In the genomic region with DNA sequence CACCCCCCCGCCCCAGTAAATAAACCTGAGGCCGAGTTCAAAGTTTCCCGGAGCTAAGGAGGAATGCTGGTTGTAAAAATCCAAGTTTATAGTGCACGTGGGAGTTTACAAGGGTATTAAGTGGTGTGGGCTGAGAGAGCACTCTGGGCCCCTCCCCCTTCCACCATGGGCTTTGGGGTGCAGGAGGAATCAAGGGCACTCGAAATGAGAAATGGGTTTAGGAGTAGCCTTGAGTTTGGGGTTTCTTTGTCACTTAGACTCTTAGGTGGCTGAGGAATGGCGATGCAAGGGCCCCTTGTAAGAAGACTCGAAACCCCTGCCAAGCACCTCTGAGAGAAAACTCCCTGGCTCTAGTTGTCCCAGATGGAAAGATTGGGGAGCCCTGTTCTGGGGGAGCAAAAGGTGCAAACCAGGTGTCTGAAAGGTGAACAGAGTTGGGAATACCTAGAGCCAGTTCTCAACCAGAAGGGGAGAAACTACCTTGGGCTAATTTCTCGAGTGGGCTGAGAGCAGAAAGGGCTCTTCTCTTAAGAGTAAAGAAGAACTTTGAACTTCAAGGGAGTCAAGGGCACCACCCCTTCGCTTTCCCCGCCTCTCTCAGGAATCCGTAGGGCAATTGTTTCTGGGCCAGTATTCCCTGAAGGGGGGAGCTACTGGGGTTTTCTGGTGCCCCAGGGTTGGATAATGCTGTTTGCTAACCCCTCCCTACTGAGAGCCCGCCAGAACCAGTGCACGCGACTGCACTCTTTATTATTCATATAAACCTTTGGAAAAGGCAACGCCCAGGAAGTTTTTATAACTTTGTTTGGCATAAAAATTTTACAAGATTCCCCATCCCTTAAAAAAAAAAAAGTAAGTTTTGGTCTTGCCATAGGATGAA, we compare ENCODE assay signal across 22 cellular contexts. TPM values are rescaled to one million over a fixed set of nuclear protein-coding genes. Genes with fewer than 3 reads are reported as not detected.
DNase-seq lines count a peak whose midpoint lies in the region; ATAC-seq, FAIRE-seq and TF ChIP-seq lines count a peak whose summit lies in the region.
"Had no signal": no experiment of that assay in that cellular context is flagged by ENCODE, and none has a peak within 500 bp of the region (broad histone marks: within the 10 kb centered on the region; RNA-seq: fewer than 3 reads in every experiment).

No MANE protein-coding gene starts in this region.

- POLR2A ChIA-PET in HepG2 (lab: Yijun Ruan, JAX) = interaction anchor here (1.2 to 1.5 kb wide), 2 partner anchors 10 to 180 kb away, joined by 3 to 5 read pairs; no protein-coding TSS in a partner anchor

- no peak for TF ChIP-seq EP300 in HepG2 (IDR thresholded peaks at IDR 0.05; ENCODE audit: low read depth in 2 of 2, low read length in 2 of 2)
- TF ChIP-seq EP300 in HepG2 (CRISPR knock-in tag; IDR thresholded peaks at IDR 0.05; ENCODE audit: borderline replicate concordance) = no peak

- 16% methylated on average over 12 of the region's 15 CpGs for WGBS in HepG2 (ENCODE audit: low lambda C conversion rate)
- 7% methylated on average over 15 of the region's 15 CpGs for WGBS in right lobe of liver (ENCODE audit: insufficient coverage, low coverage, low lambda C conversion rate, missing lambda C conversion rate)

- TF ChIP-seq RAD21 in HepG2 (CRISPR knock-in tag; IDR thresholded peaks at IDR 0.05) = no peak

- H4K20me1 ChIP-seq in HepG2 (ENCODE audit: insufficient read depth, low read length) (no peaks in the 10 kb centered on the region), keratinocyte (ENCODE audit: control insufficient read depth, extremely low read depth, insufficient read depth, low read length) (no peaks in the 10 kb centered on the region)

- H3K36me3 ChIP-seq in HepG2 (replicated peaks in 1 of 2; ENCODE audit: control insufficient read depth in 1 of 2, insufficient read depth in 2 of 2, low read length in 2 of 2) (no peaks in the 10 kb centered on the region), right lobe of liver (no peaks in the 10 kb centered on the region), Peyer's patch (no peaks in the 10 kb centered on the region), keratinocyte (ENCODE audit: control insufficient read depth in 2 of 2, extremely low read depth in 1 of 2, insufficient read depth in 2 of 2, low read length in 2 of 2) (no peaks in the 10 kb centered on the region)

- H3K27me3 ChIP-seq in HepG2 (ENCODE audit: control insufficient read depth in 1 of 2, insufficient read depth in 2 of 2, low read length in 2 of 2) = peaks cover 5 to 88% of the 10 kb centered on the region in 2 experiments
- H3K27me3 ChIP-seq in right lobe of liver = peaks cover 12 to 55% of the 10 kb centered on the region in 2 donors
- peaks cover 0 to 51% of the 10 kb centered on the region in 2 donors for H3K27me3 ChIP-seq in Peyer's patch
- H3K27me3 ChIP-seq in keratinocyte (ENCODE audit: control insufficient read depth, extremely low read depth, insufficient read depth, low read length) = no peaks in the 10 kb centered on the region

- H3K79me2 ChIP-seq in HepG2 (ENCODE audit: insufficient read depth, low read length) (no peaks in the 10 kb centered on the region), keratinocyte (ENCODE audit: control insufficient read depth, insufficient read depth, low read length) (peaks cover 23% of the 10 kb centered on the region)

- H3K4me2 ChIP-seq in HepG2 (ENCODE audit: low read depth, low read length) (peak overlapping the region; percentile 92), keratinocyte (ENCODE audit: control insufficient read depth, extremely low read depth, insufficient read depth, low read depth, low read length) (peak overlapping the region; percentile 54)

- no TSS peak for BruUV-seq in HepG2 (replicated peaks; lab: Mats Ljungman, UMichigan)

- no peak for ATAC-seq in HepG2
- no peak for ATAC-seq in right lobe of liver
- ATAC-seq: stimulated activated memory B cell treated with anti-CD40 and anti-IgM and Interleukin-4, amounts not matched to agents 10 μg/mL and 1 μg/mL and 100 μg/mL, for 72 hours had no signal

- intact Hi-C loops in HepG2 (cut with micrococcal nuclease; ENCODE audit: unreplicated experiment) = no loop called here
- intact Hi-C loops in right lobe of liver (cut with DNase I) = no loop called here

- dilution Hi-C loops in keratinocyte (cut with MboI; ENCODE audit: extremely low pct_ligation_motif_present, low sequenced_read_pairs) = no loop called here

- no peak overlapping the region for H2AFZ ChIP-seq in HepG2 (ENCODE audit: low read length)
- H2AFZ ChIP-seq in keratinocyte (ENCODE audit: control insufficient read depth, low read length) = no peak overlapping the region

- H3K27ac ChIP-seq in HepG2 (ENCODE audit: extremely low read length, insufficient read depth, low read length) (no peak overlapping the region), right lobe of liver (no peak overlapping the region), Peyer's patch (peak overlapping the region in 2 of 4 donors; percentile 70), keratinocyte (ENCODE audit: control insufficient read depth, insufficient read depth, low read length) (no peak overlapping the region)

- TF ChIP-seq POLR2A in HepG2 (IDR thresholded peaks at IDR 0.05; ENCODE audit: insufficient read depth in 1 of 2, low read depth in 2 of 2, low read length in 2 of 2) = no peak
- no peak for TF ChIP-seq POLR2A in right lobe of liver (IDR thresholded peaks at IDR 0.05)
- TF ChIP-seq POLR2A in Peyer's patch (IDR thresholded peaks at IDR 0.05) = peak in 1 of 2 donors; percentile 20

- H3K9ac ChIP-seq in HepG2 (ENCODE audit: insufficient read depth, low read depth, low read length) = no peak overlapping the region
- H3K9ac ChIP-seq in keratinocyte (ENCODE audit: control insufficient read depth, extremely low read depth, insufficient read depth, low read length) = no peak overlapping the region

- CTCF ChIA-PET in HepG2 (lab: Yijun Ruan, JAX; ENCODE audit: low intra/inter-chr PET ratio, low total read pairs) = no interaction called here

- FAIRE-seq in HepG2 (lab: Jason Lieb, UNC) = no peak
- no peak for FAIRE-seq in keratinocyte (lab: Jason Lieb, UNC)
- FAIRE-seq: GM19239 had no signal

- TF ChIP-seq CTCF in HepG2 (CRISPR knock-in tag; IDR thresholded peaks at IDR 0.05) = no peak
- no peak for TF ChIP-seq CTCF in right lobe of liver (IDR thresholded peaks at IDR 0.05)
- no peak for TF ChIP-seq CTCF in Peyer's patch (IDR thresholded peaks at IDR 0.05)
- no peak for TF ChIP-seq CTCF in keratinocyte (optimal IDR thresholded peaks at IDR 0.05 in 1 of 3, IDR thresholded peaks at IDR 0.05 in 1 of 3, conservative IDR thresholded peaks at IDR 0.05 in 1 of 3; ENCODE audit: extremely low read depth in 1 of 3, insufficient read depth in 2 of 3, low read length in 3 of 3)

- H3K4me1 ChIP-seq in HepG2 (ENCODE audit: insufficient read depth, low read length) = peaks cover 42% of the 10 kb centered on the region
- peaks cover 0 to 5% (median 0%) of the 10 kb centered on the region in 4 donors for H3K4me1 ChIP-seq in right lobe of liver
- peaks cover 0 to 32% (median 13%) of the 10 kb centered on the region in 4 donors for H3K4me1 ChIP-seq in Peyer's patch
- peaks cover 28% of the 10 kb centered on the region for H3K4me1 ChIP-seq in keratinocyte (ENCODE audit: control insufficient read depth, extremely low read depth, insufficient read depth, low read length)

- peak; percentile 14 for DNase-seq in HepG2 (ENCODE audit: low spot score)
- no peak for DNase-seq in right lobe of liver
- DNase-seq in Peyer's patch = peak in 2 of 3 donors; percentile 71 to 81
- no peak for DNase-seq in keratinocyte (ENCODE audit: low read depth, low spot score)
- no peak for DNase-seq in SKM-1 treated with dmso at 0.1 percent for 144 hours (lab: John Stamatoyannopoulos, UW; ENCODE audit: unreplicated experiment)
- DNase-seq in NCI-H187 treated with DMSO at 0.1 percent for 48 hours (lab: John Stamatoyannopoulos, UW) = no peak
- DNase-seq in activated CD8-positive, alpha-beta memory T cell treated with anti-CD3 and anti-CD28 coated beads for 24 hours = no peak
- DNase-seq in stimulated activated CD4-positive, alpha-beta T cell treated with anti-CD3 and anti-CD28 coated beads, Interleukin-2, amount 100 ng/mL, for 24 hours = no peak
- DNase-seq: ACHN; activated CD4-positive, alpha-beta T cell treated with anti-CD3 and anti-CD28 coated beads, Interleukin-2, amount 50 U/mL, for 1 hour; amniotic stem cell; CD4-positive, alpha-beta T cell; DMS79; effector memory CD4-positive, alpha-beta T cell; islet precursor cell; mesenchymal stem cell; stimulated activated CD4-positive, alpha-beta T cell treated with anti-CD3 and anti-CD28 coated beads, Interleukin-12 subunit alpha, Interleukin-12 subunit beta, amount 100 ng/mL, for 4 hours had no signal

- in situ Hi-C loops in HepG2 (cut with HindIII; ENCODE audit: extremely low pct_ligation_motif_present, low pct_unique_long_range_greater_than_20kb) = no loop called here

- no peaks in the 10 kb centered on the region for H3K9me3 ChIP-seq in HepG2 (ENCODE audit: low read length)
- H3K9me3 ChIP-seq in right lobe of liver = no peaks in the 10 kb centered on the region
- peaks cover 0 to under 1% (median 0%) of the 10 kb centered on the region in 4 donors for H3K9me3 ChIP-seq in Peyer's patch
- no peaks in the 10 kb centered on the region for H3K9me3 ChIP-seq in keratinocyte (ENCODE audit: control insufficient read depth, low read depth, low read length)

- peak overlapping the region in 2 of 3 experiments; percentile 47 to 68; a peak in 2 of 6 replicates for H3K4me3 ChIP-seq in HepG2 (replicated peaks in 1 of 3; ENCODE audit: insufficient read depth in 1 of 3, low read depth in 2 of 3, low read length in 3 of 3)
- H3K4me3 ChIP-seq in right lobe of liver = no peak overlapping the region
- peak overlapping the region in 2 of 4 donors; percentile 24 to 29 for H3K4me3 ChIP-seq in Peyer's patch
- no peak overlapping the region for H3K4me3 ChIP-seq in keratinocyte (ENCODE audit: control insufficient read depth in 2 of 3, extremely low read depth in 1 of 3, insufficient read depth in 2 of 3, low read depth in 1 of 3, low read length in 3 of 3)

- H3K9me1 ChIP-seq in keratinocyte (ENCODE audit: control insufficient read depth, extremely low read depth, insufficient read depth, low read length) = no peaks in the 10 kb centered on the region

RNA-seq across cellular contexts. Expression of a gene that starts 4.0 kb away (rescaled TPM):
- total RNA-seq in HepG2 (2016; rRNA removed; fragmentation: Illumina TruSeq; extraction: Trizol) = not detected in 2 replicates
- total RNA-seq in HepG2 (2016; cell fraction: cytosol; rRNA removed; fragmentation: Illumina TruSeq; extraction: Trizol; ENCODE audit: low read depth) = not detected in 2 replicates
- total RNA-seq in HepG2 (2016; cell fraction: insoluble cytoplasmic fraction; rRNA removed; fragmentation: Illumina TruSeq; extraction: Trizol) = not detected in 2 replicates
- total RNA-seq in HepG2 (2016; cell fraction: membrane; rRNA removed; fragmentation: Illumina TruSeq; extraction: Trizol) = not detected in 2 replicates
- not detected in 2 replicates for total RNA-seq in HepG2 (2016; cell fraction: nucleus; rRNA removed; fragmentation: Illumina TruSeq; extraction: Trizol)
- not detected in 2 replicates for polyA plus RNA-seq in HepG2 (2011; rRNA removed)
- not detected in 2 replicates for polyA plus RNA-seq in HepG2 (2011; cell fraction: cytosol; rRNA removed)
- polyA plus RNA-seq in HepG2 (2011; cell fraction: nucleus; rRNA removed) = not detected in 2 replicates
- polyA plus RNA-seq in HepG2 (2012) = not detected in 2 replicates
- not detected in 2 replicates for polyA plus RNA-seq in HepG2 (2016; cell fraction: cytosol; fragmentation: Illumina TruSeq; extraction: Trizol; ENCODE audit: low read depth)
- not detected in 2 replicates for polyA plus RNA-seq in HepG2 (2016; cell fraction: insoluble cytoplasmic fraction; fragmentation: Illumina TruSeq; extraction: Trizol; ENCODE audit: low read depth)
- polyA plus RNA-seq in HepG2 (2016; cell fraction: membrane; fragmentation: Illumina TruSeq; extraction: Trizol; ENCODE audit: low read depth) = not detected in 2 replicates
- polyA plus RNA-seq in HepG2 (2016; cell fraction: nucleus; fragmentation: Illumina TruSeq; extraction: Trizol; ENCODE audit: insufficient read depth, low read depth) = not detected in 2 replicates
- 0.84 TPM in 1 of 2 replicates, not detected in the other for polyA minus RNA-seq in HepG2 (2011; rRNA and poly(A)+ RNA removed; ENCODE audit: low replicate concordance)
- not detected in 2 replicates for polyA minus RNA-seq in HepG2 (2011; cell fraction: cytosol; rRNA and poly(A)+ RNA removed)
- polyA minus RNA-seq in HepG2 (2011; cell fraction: nucleus; rRNA and poly(A)+ RNA removed) = not detected in 2 replicates
- total RNA-seq in right lobe of liver = not detected
- 1 to 10 TPM in 1 of 4 donors, not detected in 3; 1.4 TPM for total RNA-seq in Peyer's patch
- polyA plus RNA-seq in keratinocyte = 2.5 to 4.0 TPM (median 2.9 TPM) in 3 replicates
- 3.5 TPM for polyA plus RNA-seq in keratinocyte (2011; ENCODE audit: low read depth)
- 2.4 and 2.8 TPM in 2 replicates for polyA plus RNA-seq in keratinocyte (2011; cell fraction: cytosol; rRNA removed)
- 7.6 and 8.3 TPM in 2 replicates for polyA plus RNA-seq in keratinocyte (2011; cell fraction: nucleus; rRNA removed)
- polyA plus RNA-seq in keratinocyte (2012; ENCODE audit: low replicate concordance) = 1.2 and 3.3 TPM in 2 replicates
- 0.22 to 0.92 TPM (median 0.56 TPM) in 3 replicates for polyA minus RNA-seq in keratinocyte
- polyA minus RNA-seq in keratinocyte (2011; cell fraction: cytosol; rRNA and poly(A)+ RNA removed) = 0.96 TPM
- 0.53 and 0.85 TPM in 2 replicates for polyA minus RNA-seq in keratinocyte (2011; cell fraction: nucleus; rRNA and poly(A)+ RNA removed)
- total RNA-seq: cardiac septum; CD4-positive, alpha-beta T cell; progenitor cell of endocrine pancreas had no signal
- polyA plus RNA-seq: neural cell had no signal

RNA-seq across cellular contexts. Expression of a gene that starts 5.8 kb away (rescaled TPM):
- total RNA-seq in HepG2 (2016; rRNA removed; fragmentation: Illumina TruSeq; extraction: Trizol) (not detected in 2 replicates), right lobe of liver (not detected), Peyer's patch (under 1 TPM in 3 of 4 donors, not detected in 1; 0.40 to 0.76 (median 0.70) TPM)
- total RNA-seq in HepG2 (2016; cell fraction: cytosol; rRNA removed; fragmentation: Illumina TruSeq; extraction: Trizol; ENCODE audit: low read depth) = not detected in 2 replicates
- not detected in 2 replicates for total RNA-seq in HepG2 (2016; cell fraction: insoluble cytoplasmic fraction; rRNA removed; fragmentation: Illumina TruSeq; extraction: Trizol)
- total RNA-seq in HepG2 (2016; cell fraction: membrane; rRNA removed; fragmentation: Illumina TruSeq; extraction: Trizol) = not detected in 2 replicates
- total RNA-seq in HepG2 (2016; cell fraction: nucleus; rRNA removed; fragmentation: Illumina TruSeq; extraction: Trizol) = not detected in 2 replicates
- polyA plus RNA-seq in HepG2 (2011; rRNA removed) (not detected in 2 replicates), keratinocyte (1.2 to 2.4 TPM (median 1.6 TPM) in 3 replicates)
- not detected in 2 replicates for polyA plus RNA-seq in HepG2 (2011; cell fraction: cytosol; rRNA removed)
- polyA plus RNA-seq in HepG2 (2011; cell fraction: nucleus; rRNA removed) = not detected in 2 replicates
- polyA plus RNA-seq in HepG2 (2012) = not detected in 2 replicates
- not detected in 2 replicates for polyA plus RNA-seq in HepG2 (2016; cell fraction: cytosol; fragmentation: Illumina TruSeq; extraction: Trizol; ENCODE audit: low read depth)
- polyA plus RNA-seq in HepG2 (2016; cell fraction: insoluble cytoplasmic fraction; fragmentation: Illumina TruSeq; extraction: Trizol; ENCODE audit: low read depth) = not detected in 2 replicates
- polyA plus RNA-seq in HepG2 (2016; cell fraction: membrane; fragmentation: Illumina TruSeq; extraction: Trizol; ENCODE audit: low read depth) = not detected in 2 replicates
- polyA plus RNA-seq in HepG2 (2016; cell fraction: nucleus; fragmentation: Illumina TruSeq; extraction: Trizol; ENCODE audit: insufficient read depth, low read depth) = not detected in 2 replicates
- polyA minus RNA-seq in HepG2 (2011; rRNA and poly(A)+ RNA removed; ENCODE audit: low replicate concordance) = 8.8 TPM in 1 of 2 replicates, not detected in the other
- polyA minus RNA-seq in HepG2 (2011; cell fraction: cytosol; rRNA and poly(A)+ RNA removed) = 0.30 TPM in 1 of 2 replicates, not detected in the other
- 0.13 TPM in 1 of 2 replicates, not detected in the other for polyA minus RNA-seq in HepG2 (2011; cell fraction: nucleus; rRNA and poly(A)+ RNA removed)
- 1.1 TPM for polyA plus RNA-seq in keratinocyte (2011; ENCODE audit: low read depth)
- polyA plus RNA-seq in keratinocyte (2011; cell fraction: cytosol; rRNA removed) = 0.92 and 1.9 TPM in 2 replicates
- polyA plus RNA-seq in keratinocyte (2011; cell fraction: nucleus; rRNA removed) = 3.5 and 5.5 TPM in 2 replicates
- 5.1 and 6.3 TPM in 2 replicates for polyA plus RNA-seq in keratinocyte (2012; ENCODE audit: low replicate concordance)
- 1.2 to 2.3 TPM (median 1.3 TPM) in 3 replicates for polyA minus RNA-seq in keratinocyte
- polyA minus RNA-seq in keratinocyte (2011; cell fraction: cytosol; rRNA and poly(A)+ RNA removed) = 2.3 TPM
- 1.6 and 2.2 TPM in 2 replicates for polyA minus RNA-seq in keratinocyte (2011; cell fraction: nucleus; rRNA and poly(A)+ RNA removed)
- total RNA-seq: cardiac septum; CD4-positive, alpha-beta T cell; progenitor cell of endocrine pancreas had no signal
- polyA plus RNA-seq: neural cell had no signal

RNA-seq across cellular contexts. Expression of a gene that starts 6.2 kb away (rescaled TPM):
- total RNA-seq in HepG2 (2016; rRNA removed; fragmentation: Illumina TruSeq; extraction: Trizol) (not detected in 2 replicates), right lobe of liver (not detected), Peyer's patch (1 to 10 TPM in 1 of 4 donors, not detected in 3; 1.0 TPM)
- not detected in 2 replicates for total RNA-seq in HepG2 (2016; cell fraction: cytosol; rRNA removed; fragmentation: Illumina TruSeq; extraction: Trizol; ENCODE audit: low read depth)
- not detected in 2 replicates for total RNA-seq in HepG2 (2016; cell fraction: insoluble cytoplasmic fraction; rRNA removed; fragmentation: Illumina TruSeq; extraction: Trizol)
- total RNA-seq in HepG2 (2016; cell fraction: membrane; rRNA removed; fragmentation: Illumina TruSeq; extraction: Trizol) = not detected in 2 replicates
- total RNA-seq in HepG2 (2016; cell fraction: nucleus; rRNA removed; fragmentation: Illumina TruSeq; extraction: Trizol) = not detected in 2 replicates
- polyA plus RNA-seq in HepG2 (2011; rRNA removed) (not detected in 2 replicates), keratinocyte (7.3 to 33.1 TPM (median 14.1 TPM) in 3 replicates)
- polyA plus RNA-seq in HepG2 (2011; cell fraction: cytosol; rRNA removed) = 0.17 TPM in 1 of 2 replicates, not detected in the other
- not detected in 2 replicates for polyA plus RNA-seq in HepG2 (2011; cell fraction: nucleus; rRNA removed)
- 0.35 TPM in 1 of 2 replicates, not detected in the other for polyA plus RNA-seq in HepG2 (2012)
- not detected in 2 replicates for polyA plus RNA-seq in HepG2 (2016; cell fraction: cytosol; fragmentation: Illumina TruSeq; extraction: Trizol; ENCODE audit: low read depth)
- polyA plus RNA-seq in HepG2 (2016; cell fraction: insoluble cytoplasmic fraction; fragmentation: Illumina TruSeq; extraction: Trizol; ENCODE audit: low read depth) = 0.19 TPM in 1 of 2 replicates, not detected in the other
- not detected in 2 replicates for polyA plus RNA-seq in HepG2 (2016; cell fraction: membrane; fragmentation: Illumina TruSeq; extraction: Trizol; ENCODE audit: low read depth)
- polyA plus RNA-seq in HepG2 (2016; cell fraction: nucleus; fragmentation: Illumina TruSeq; extraction: Trizol; ENCODE audit: insufficient read depth, low read depth) = not detected in 2 replicates
- polyA minus RNA-seq in HepG2 (2011; rRNA and poly(A)+ RNA removed; ENCODE audit: low replicate concordance) = 19.2 TPM in 1 of 2 replicates, not detected in the other
- not detected in 2 replicates for polyA minus RNA-seq in HepG2 (2011; cell fraction: cytosol; rRNA and poly(A)+ RNA removed)
- polyA minus RNA-seq in HepG2 (2011; cell fraction: nucleus; rRNA and poly(A)+ RNA removed) = 0.26 TPM in 1 of 2 replicates, not detected in the other
- polyA plus RNA-seq in keratinocyte (2011; ENCODE audit: low read depth) = 19.6 TPM
- 24.3 and 25.3 TPM in 2 replicates for polyA plus RNA-seq in keratinocyte (2011; cell fraction: cytosol; rRNA removed)
- 11.5 and 14.8 TPM in 2 replicates for polyA plus RNA-seq in keratinocyte (2011; cell fraction: nucleus; rRNA removed)
- polyA plus RNA-seq in keratinocyte (2012; ENCODE audit: low replicate concordance) = 26.1 and 26.3 TPM in 2 replicates
- 5.1 to 26.1 TPM (median 7.3 TPM) in 3 replicates for polyA minus RNA-seq in keratinocyte
- 21.1 TPM for polyA minus RNA-seq in keratinocyte (2011; cell fraction: cytosol; rRNA and poly(A)+ RNA removed)
- polyA minus RNA-seq in keratinocyte (2011; cell fraction: nucleus; rRNA and poly(A)+ RNA removed) = 4.0 and 6.6 TPM in 2 replicates
- total RNA-seq: cardiac septum; CD4-positive, alpha-beta T cell; progenitor cell of endocrine pancreas had no signal
- polyA plus RNA-seq: neural cell had no signal

RNA-seq across cellular contexts. Expression of a gene that starts 21.2 kb away (rescaled TPM):
- total RNA-seq in HepG2 (2016; rRNA removed; fragmentation: Illumina TruSeq; extraction: Trizol) = 0.94 and 1.1 TPM in 2 replicates
- total RNA-seq in HepG2 (2016; cell fraction: cytosol; rRNA removed; fragmentation: Illumina TruSeq; extraction: Trizol; ENCODE audit: low read depth) = 0.35 and 0.61 TPM in 2 replicates
- total RNA-seq in HepG2 (2016; cell fraction: insoluble cytoplasmic fraction; rRNA removed; fragmentation: Illumina TruSeq; extraction: Trizol) = 1.1 and 1.2 TPM in 2 replicates
- total RNA-seq in HepG2 (2016; cell fraction: membrane; rRNA removed; fragmentation: Illumina TruSeq; extraction: Trizol) = 0.90 and 0.99 TPM in 2 replicates
- total RNA-seq in HepG2 (2016; cell fraction: nucleus; rRNA removed; fragmentation: Illumina TruSeq; extraction: Trizol) = 0.41 and 0.50 TPM in 2 replicates
- polyA plus RNA-seq in HepG2 (2011; rRNA removed) = 0.10 and 0.11 TPM in 2 replicates
- polyA plus RNA-seq in HepG2 (2011; cell fraction: cytosol; rRNA removed) = 0.23 and 0.27 TPM in 2 replicates
- polyA plus RNA-seq in HepG2 (2011; cell fraction: nucleus; rRNA removed) = 0.10 and 0.14 TPM in 2 replicates
- 0.47 and 1.0 TPM in 2 replicates for polyA plus RNA-seq in HepG2 (2012)
- 1.6 and 2.0 TPM in 2 replicates for polyA plus RNA-seq in HepG2 (2016; cell fraction: cytosol; fragmentation: Illumina TruSeq; extraction: Trizol; ENCODE audit: low read depth)
- polyA plus RNA-seq in HepG2 (2016; cell fraction: insoluble cytoplasmic fraction; fragmentation: Illumina TruSeq; extraction: Trizol; ENCODE audit: low read depth) = 1.8 and 2.6 TPM in 2 replicates
- 1.4 and 2.4 TPM in 2 replicates for polyA plus RNA-seq in HepG2 (2016; cell fraction: membrane; fragmentation: Illumina TruSeq; extraction: Trizol; ENCODE audit: low read depth)
- 1.3 and 2.0 TPM in 2 replicates for polyA plus RNA-seq in HepG2 (2016; cell fraction: nucleus; fragmentation: Illumina TruSeq; extraction: Trizol; ENCODE audit: insufficient read depth, low read depth)
- polyA minus RNA-seq in HepG2 (2011; rRNA and poly(A)+ RNA removed; ENCODE audit: low replicate concordance) = 1.2 TPM in 1 of 2 replicates, not detected in the other
- polyA minus RNA-seq in HepG2 (2011; cell fraction: cytosol; rRNA and poly(A)+ RNA removed) = not detected in 2 replicates
- polyA minus RNA-seq in HepG2 (2011; cell fraction: nucleus; rRNA and poly(A)+ RNA removed) = not detected in 2 replicates
- total RNA-seq in right lobe of liver = not detected
- 10 to 100 TPM in 1 of 4 donors, 1 to 10 TPM in 2, not detected in 1; 1.7 to 13.2 (median 1.9) TPM for total RNA-seq in Peyer's patch
- 1.1 to 3.3 TPM (median 1.8 TPM) in 3 replicates for polyA plus RNA-seq in keratinocyte
- polyA plus RNA-seq in keratinocyte (2011; ENCODE audit: low read depth) = 2.9 TPM
- 2.4 and 2.9 TPM in 2 replicates for polyA plus RNA-seq in keratinocyte (2011; cell fraction: cytosol; rRNA removed)
- 3.1 and 3.7 TPM in 2 replicates for polyA plus RNA-seq in keratinocyte (2011; cell fraction: nucleus; rRNA removed)
- 3.5 and 4.4 TPM in 2 replicates for polyA plus RNA-seq in keratinocyte (2012; ENCODE audit: low replicate concordance)
- polyA minus RNA-seq in keratinocyte = 0.23 to 1.4 TPM (median 0.90 TPM) in 3 replicates
- polyA minus RNA-seq in keratinocyte (2011; cell fraction: cytosol; rRNA and poly(A)+ RNA removed) = 2.1 TPM
- polyA minus RNA-seq in keratinocyte (2011; cell fraction: nucleus; rRNA and poly(A)+ RNA removed) = 1.2 and 1.4 TPM in 2 replicates
- total RNA-seq: cardiac septum; CD4-positive, alpha-beta T cell; progenitor cell of endocrine pancreas had no signal
- polyA plus RNA-seq: neural cell had no signal

RNA-seq across cellular contexts. Expression of a gene that starts 24.0 kb away (rescaled TPM):
- total RNA-seq in HepG2 (2016; rRNA removed; fragmentation: Illumina TruSeq; extraction: Trizol) (not detected in 2 replicates), right lobe of liver (not detected), Peyer's patch (not detected)
- not detected in 2 replicates for total RNA-seq in HepG2 (2016; cell fraction: cytosol; rRNA removed; fragmentation: Illumina TruSeq; extraction: Trizol; ENCODE audit: low read depth)
- total RNA-seq in HepG2 (2016; cell fraction: insoluble cytoplasmic fraction; rRNA removed; fragmentation: Illumina TruSeq; extraction: Trizol) = not detected in 2 replicates
- not detected in 2 replicates for total RNA-seq in HepG2 (2016; cell fraction: membrane; rRNA removed; fragmentation: Illumina TruSeq; extraction: Trizol)
- not detected in 2 replicates for total RNA-seq in HepG2 (2016; cell fraction: nucleus; rRNA removed; fragmentation: Illumina TruSeq; extraction: Trizol)
- polyA plus RNA-seq in HepG2 (2011; rRNA removed) (not detected in 2 replicates), keratinocyte (0.35 to 1.2 TPM (median 0.47 TPM) in 3 replicates)
- not detected in 2 replicates for polyA plus RNA-seq in HepG2 (2011; cell fraction: cytosol; rRNA removed)
- polyA plus RNA-seq in HepG2 (2011; cell fraction: nucleus; rRNA removed) = not detected in 2 replicates
- polyA plus RNA-seq in HepG2 (2012) = not detected in 2 replicates
- polyA plus RNA-seq in HepG2 (2016; cell fraction: cytosol; fragmentation: Illumina TruSeq; extraction: Trizol; ENCODE audit: low read depth) = not detected in 2 replicates
- not detected in 2 replicates for polyA plus RNA-seq in HepG2 (2016; cell fraction: insoluble cytoplasmic fraction; fragmentation: Illumina TruSeq; extraction: Trizol; ENCODE audit: low read depth)
- not detected in 2 replicates for polyA plus RNA-seq in HepG2 (2016; cell fraction: membrane; fragmentation: Illumina TruSeq; extraction: Trizol; ENCODE audit: low read depth)
- not detected in 2 replicates for polyA plus RNA-seq in HepG2 (2016; cell fraction: nucleus; fragmentation: Illumina TruSeq; extraction: Trizol; ENCODE audit: insufficient read depth, low read depth)
- not detected in 2 replicates for polyA minus RNA-seq in HepG2 (2011; rRNA and poly(A)+ RNA removed; ENCODE audit: low replicate concordance)
- polyA minus RNA-seq in HepG2 (2011; cell fraction: cytosol; rRNA and poly(A)+ RNA removed) = not detected in 2 replicates
- not detected in 2 replicates for polyA minus RNA-seq in HepG2 (2011; cell fraction: nucleus; rRNA and poly(A)+ RNA removed)
- 0.34 TPM for polyA plus RNA-seq in keratinocyte (2011; ENCODE audit: low read depth)
- polyA plus RNA-seq in keratinocyte (2011; cell fraction: cytosol; rRNA removed) = 0.43 and 0.44 TPM in 2 replicates
- 0.42 and 0.69 TPM in 2 replicates for polyA plus RNA-seq in keratinocyte (2011; cell fraction: nucleus; rRNA removed)
- polyA plus RNA-seq in keratinocyte (2012; ENCODE audit: low replicate concordance) = 1.0 and 1.2 TPM in 2 replicates
- 0.53 to 1.1 TPM (median 0.61 TPM) in 3 replicates for polyA minus RNA-seq in keratinocyte
- 0.58 TPM for polyA minus RNA-seq in keratinocyte (2011; cell fraction: cytosol; rRNA and poly(A)+ RNA removed)
- 0.21 and 0.78 TPM in 2 replicates for polyA minus RNA-seq in keratinocyte (2011; cell fraction: nucleus; rRNA and poly(A)+ RNA removed)
- total RNA-seq: cardiac septum; CD4-positive, alpha-beta T cell; progenitor cell of endocrine pancreas had no signal
- polyA plus RNA-seq: neural cell had no signal

Comparison
In these comparisons a context has a peak if more than half of its experiments do, and no peak if none do; other contexts are left out.
1. DNase-seq: peak in HepG2 (single experiment) and Peyer's patch (2 of 3); none in right lobe of liver (0 of 3), keratinocyte (single experiment), SKM-1 treated with dmso at 0.1 percent for 144 hours (single experiment), NCI-H187 treated with DMSO at 0.1 percent for 48 hours (single experiment), activated CD8-positive, alpha-beta memory T cell treated with anti-CD3 and anti-CD28 coated beads for 24 hours (single experiment) and stimulated activated CD4-positive, alpha-beta T cell treated with anti-CD3 and anti-CD28 coated beads, Interleukin-2, amount 100 ng/mL, for 24 hours (0 of 2).
2. H3K4me3 ChIP-seq: peak in HepG2 (2 of 3); none in right lobe of liver (0 of 3) and keratinocyte (0 of 3).